Comparison of ENCODE assay signal across 27 cellular contexts in genomic region chr3:110789315-110789714, GRCh38.
A peak's percentile ranks its signal among the peaks of the same experiment; 100 is the strongest.
DNase-seq lines count a peak whose midpoint lies in the region; TF ChIP-seq lines count a peak whose summit lies in the region.
"Had no signal": no experiment of that assay in that cellular context is flagged by ENCODE, and none has a peak within 500 bp of the region (broad histone marks: within the 10 kb centered on the region; RNA-seq: fewer than 3 reads in every experiment).

No MANE protein-coding gene starts in this region.

- intact Hi-C loops in CD4-positive, alpha-beta memory T cell (cut with micrococcal nuclease) = no loop called here

- no peak overlapping the region for H3K4me3 ChIP-seq in choroid plexus epithelial cell (ENCODE audit: low read depth, low read length)
- no peak overlapping the region for H3K4me3 ChIP-seq in CD4-positive, alpha-beta memory T cell (ENCODE audit: low read length in 2 of 2)
- H3K4me3 ChIP-seq: dorsolateral prefrontal cortex, GM23338, lower lobe of right lung, right lobe of liver, SJCRH30, vagina had no signal

- no peaks in the 10 kb centered on the region for H3K36me3 ChIP-seq in CD4-positive, alpha-beta memory T cell (ENCODE audit: insufficient read depth, low read length)
- H3K36me3 ChIP-seq: lower lobe of right lung, right lobe of liver, SJCRH30, vagina had no signal

- H3K9me3 ChIP-seq in CD4-positive, alpha-beta memory T cell (ENCODE audit: control insufficient read depth in 1 of 2, low read length in 2 of 2) = no peaks in the 10 kb centered on the region
- H3K9me3 ChIP-seq: lower lobe of right lung, right lobe of liver, vagina had no signal

- no peaks in the 10 kb centered on the region for H3K36me3 Mint-ChIP-seq in CD4-positive, alpha-beta memory T cell
- H3K36me3 Mint-ChIP-seq: CD4-positive, CD25-positive, alpha-beta regulatory T cell had no signal

- H3K27me3 Mint-ChIP-seq in CD4-positive, alpha-beta memory T cell = peaks cover 1 to 4% of the 10 kb centered on the region in 2 donors
- H3K27me3 Mint-ChIP-seq: CD4-positive, CD25-positive, alpha-beta regulatory T cell had no signal

- POLR2A ChIA-PET in CD4-positive, alpha-beta memory T cell (lab: Charles Lee; ENCODE audit: partially characterized antibody) = no interaction called here

- no peaks in the 10 kb centered on the region for H3K4me1 Mint-ChIP-seq in CD4-positive, alpha-beta memory T cell
- H3K4me1 Mint-ChIP-seq: CD4-positive, CD25-positive, alpha-beta regulatory T cell; GM23338 had no signal

- peaks cover 0 to 4% (median 0%) of the 10 kb centered on the region in 8 donors for H3K9me3 Mint-ChIP-seq in CD4-positive, alpha-beta memory T cell
- H3K9me3 Mint-ChIP-seq: activated T-cell treated with anti-CD3 and anti-CD28 coated beads, Interleukin-2, amount 50 U/mL, for 24 hours had no signal

- CTCF ChIA-PET in CD4-positive, alpha-beta memory T cell (lab: Charles Lee; ENCODE audit: partially characterized antibody) = no interaction called here

- H3K27me3 ChIP-seq in CD4-positive, alpha-beta memory T cell (ENCODE audit: insufficient read depth, low read length) = no peaks in the 10 kb centered on the region
- H3K27me3 ChIP-seq: dorsolateral prefrontal cortex, right lobe of liver, SJCRH30, vagina had no signal

- DNase-seq in AG20443 (ENCODE audit: low spot score) (peak; percentile 18), HS-27A (ENCODE audit: low read depth) (peak; percentile 84), choroid plexus epithelial cell (ENCODE audit: low read depth) (peak; percentile 89), iris pigment epithelial cell (ENCODE audit: low read depth) (peak; percentile 90), NCI-H2196 (lab: John Stamatoyannopoulos, UW; ENCODE audit: unreplicated experiment) (no peak), DMS114 treated with DMSO at 0.1 percent for 48 hours (lab: John Stamatoyannopoulos, UW; ENCODE audit: unreplicated experiment) (no peak)
- DNase-seq in effector CD8-positive, alpha-beta T cell (lab: John Stamatoyannopoulos, UW) = no peak
- DNase-seq in CD4-positive, alpha-beta memory T cell = no peak
- DNase-seq: ACHN; activated CD4-positive, CD25-positive, alpha-beta regulatory T cell treated with anti-CD3 and anti-CD28 coated beads, Interleukin-2, amount 50 U/mL, for 72 hours; activated CD8-positive, alpha-beta memory T cell treated with anti-CD3 and anti-CD28 coated beads for 24 hours; activated naive CD4-positive, alpha-beta T cell treated with anti-CD3 and anti-CD28 coated beads for 36 hours; activated T-cell treated with anti-CD3 and anti-CD28 coated beads, Interleukin-2, amount 50 U/mL, for 24 hours; CD4-positive, CD25-positive, alpha-beta regulatory T cell; central memory CD4-positive, alpha-beta T cell; dorsolateral prefrontal cortex; Karpas-422; lower lobe of right lung; NCI-H1048; NCI-H2029; NCI-H226; posterior cingulate gyrus; right lobe of liver; SJCRH30; stimulated activated naive CD8-positive, alpha-beta T cell treated with anti-CD3 and anti-CD28 coated beads, Interleukin-15, Interleukin-2, amounts not matched to agents 100 U/mL and 50 U/mL, for 24 hours had no signal

- no peak overlapping the region for H3K27ac ChIP-seq in CD4-positive, alpha-beta memory T cell (ENCODE audit: low read depth, low read length)
- H3K27ac ChIP-seq: dorsolateral prefrontal cortex, lower lobe of right lung, right lobe of liver, SJCRH30, vagina had no signal

- no peak for TF ChIP-seq CTCF in choroid plexus epithelial cell (conservative IDR thresholded peaks at IDR 0.05; ENCODE audit: low read depth, low read length)

- no peak overlapping the region for H3K4me3 Mint-ChIP-seq in CD4-positive, alpha-beta memory T cell
- H3K4me3 Mint-ChIP-seq: activated naive CD4-positive, alpha-beta T cell treated with anti-CD3 and anti-CD28 coated beads for 36 hours; activated T-cell treated with anti-CD3 and anti-CD28 coated beads, Interleukin-2, amount 50 U/mL, for 24 hours; CD4-positive, CD25-positive, alpha-beta regulatory T cell; GM23338 had no signal

- no peak overlapping the region for H3K27ac Mint-ChIP-seq in CD4-positive, alpha-beta memory T cell
- H3K27ac Mint-ChIP-seq: activated naive CD4-positive, alpha-beta T cell treated with anti-CD3 and anti-CD28 coated beads for 36 hours; activated T-cell treated with anti-CD3 and anti-CD28 coated beads, Interleukin-2, amount 50 U/mL, for 24 hours; CD4-positive, CD25-positive, alpha-beta regulatory T cell; GM23338 had no signal

- H3K4me1 ChIP-seq in CD4-positive, alpha-beta memory T cell (ENCODE audit: insufficient read depth, low read length) = no peaks in the 10 kb centered on the region
- H3K4me1 ChIP-seq: lower lobe of right lung, right lobe of liver, vagina had no signal

Comparison
In these comparisons a context has a peak if more than half of its experiments do, and no peak if none do; other contexts are left out.
1. DNase-seq: peak in AG20443 (single experiment), HS-27A (single experiment), choroid plexus epithelial cell (single experiment) and iris pigment epithelial cell (single experiment); none in effector CD8-positive, alpha-beta T cell (single experiment), CD4-positive, alpha-beta memory T cell (0 of 5), NCI-H2196 (single experiment) and DMS114 treated with DMSO at 0.1 percent for 48 hours (single experiment).